ENCODE assay signal across 19 cellular contexts in genomic region chr10:75012471-75012870, GRCh38.
DNase-seq lines count a peak whose midpoint lies in the region; ATAC-seq and TF ChIP-seq lines count a peak whose summit lies in the region.
"Had no signal": no experiment of that assay in that cellular context is flagged by ENCODE, and none has a peak within 500 bp of the region (broad histone marks: within the 10 kb centered on the region; RNA-seq: fewer than 3 reads in every experiment).

No MANE protein-coding gene starts in this region.

- H3F3A ChIP-seq in OCI-LY1 (ENCODE audit: insufficient read depth, low read length), result no peaks in the 10 kb centered on the region

- H2AFZ ChIP-seq in OCI-LY1 (ENCODE audit: low read length), result no peak overlapping the region

- peak; percentile 31 for ATAC-seq in GM18502 (IDR thresholded peaks at IDR 0.05; ENCODE audit: poor library complexity, unreplicated experiment)
- peak; percentile 38 for ATAC-seq in GM21447 (IDR thresholded peaks at IDR 0.05; ENCODE audit: unreplicated experiment)
- ATAC-seq in naive thymus-derived CD4-positive, alpha-beta T cell, result peak; percentile 16

- H3K9me3 Mint-ChIP-seq in naive thymus-derived CD4-positive, alpha-beta T cell, result peaks cover 0 to 2% (median 0%) of the 10 kb centered on the region in 11 donors
- no peaks in the 10 kb centered on the region for H3K9me3 Mint-ChIP-seq in CD14-positive monocyte
- H3K9me3 Mint-ChIP-seq: HFFc6 had no signal

- no peaks in the 10 kb centered on the region for H3K79me2 ChIP-seq in OCI-LY1 (ENCODE audit: insufficient read depth, low read length)

- H3K9me3 ChIP-seq in OCI-LY1 (ENCODE audit: low read length), result no peaks in the 10 kb centered on the region
- H3K9me3 ChIP-seq in naive thymus-derived CD4-positive, alpha-beta T cell (ENCODE audit: control insufficient read depth in 2 of 3, low read length in 3 of 3), result no peaks in the 10 kb centered on the region
- H3K9me3 ChIP-seq: sigmoid colon, SJSA1 had no signal

- no peak overlapping the region for H3K4me3 ChIP-seq in OCI-LY1 (ENCODE audit: low read depth, low read length, poor library complexity, severe bottlenecking)
- H3K4me3 ChIP-seq in naive thymus-derived CD4-positive, alpha-beta T cell (ENCODE audit: low read length), result no peak overlapping the region
- H3K4me3 ChIP-seq: sigmoid colon, SJSA1 had no signal

- POLR2A ChIA-PET in naive thymus-derived CD4-positive, alpha-beta T cell (lab: Charles Lee), result no interaction called here

- CTCF ChIA-PET in naive thymus-derived CD4-positive, alpha-beta T cell (lab: Charles Lee), result no interaction called here

- no peak overlapping the region for H3K4me2 ChIP-seq in OCI-LY1 (ENCODE audit: low read length)

- peaks cover 23 to 73% (median 53%) of the 10 kb centered on the region in 7 donors for H3K4me1 Mint-ChIP-seq in naive thymus-derived CD4-positive, alpha-beta T cell
- peaks cover 34% of the 10 kb centered on the region for H3K4me1 Mint-ChIP-seq in CD14-positive monocyte

- H3K27me3 Mint-ChIP-seq in naive thymus-derived CD4-positive, alpha-beta T cell, result no peaks in the 10 kb centered on the region
- no peaks in the 10 kb centered on the region for H3K27me3 Mint-ChIP-seq in CD14-positive monocyte (ENCODE audit: low read depth in 3 of 3)

- H3K4me3 Mint-ChIP-seq in naive thymus-derived CD4-positive, alpha-beta T cell, result peak overlapping the region in 3 of 10 donors; percentile 25 to 77 (median 77)
- no peak overlapping the region for H3K4me3 Mint-ChIP-seq in CD14-positive monocyte
- H3K4me3 Mint-ChIP-seq: HFFc6 had no signal

- H3K27ac ChIP-seq in OCI-LY1 (ENCODE audit: low read depth, low read length, poor library complexity, severe bottlenecking), result peak overlapping the region; percentile 49
- H3K27ac ChIP-seq in naive thymus-derived CD4-positive, alpha-beta T cell (ENCODE audit: low read depth, low read length), result no peak overlapping the region
- H3K27ac ChIP-seq: sigmoid colon, SJSA1 had no signal

- H3K9ac ChIP-seq in OCI-LY1 (ENCODE audit: low read length), result no peak overlapping the region

- H3K36me3 ChIP-seq in OCI-LY1 (ENCODE audit: insufficient read depth, low read length), result no peaks in the 10 kb centered on the region
- H3K36me3 ChIP-seq in naive thymus-derived CD4-positive, alpha-beta T cell (ENCODE audit: control insufficient read depth in 2 of 3, insufficient read depth in 3 of 3, low read length in 3 of 3), result peaks cover 0 to 5% (median 0%) of the 10 kb centered on the region in 3 experiments
- H3K36me3 ChIP-seq: SJSA1 had no signal

- H3K36me3 Mint-ChIP-seq in naive thymus-derived CD4-positive, alpha-beta T cell, result peaks cover 3 to 26% (median 15%) of the 10 kb centered on the region in 5 donors
- peaks cover 13 to 17% of the 10 kb centered on the region in 2 donors for H3K36me3 Mint-ChIP-seq in CD14-positive monocyte

- intact Hi-C loops in naive thymus-derived CD4-positive, alpha-beta T cell (cut with micrococcal nuclease), result loop anchor here in 1 of 2 donors (10.0 kb wide), 1 partner anchor 118 kb away; no protein-coding TSS in a partner anchor
- intact Hi-C loops in CD14-positive monocyte (cut with micrococcal nuclease), result no loop called here

- H3K9me2 ChIP-seq in OCI-LY1 (ENCODE audit: low read depth, low read length), result no peaks in the 10 kb centered on the region

- H4K20me1 ChIP-seq in OCI-LY1 (ENCODE audit: insufficient read depth, low read length), result no peaks in the 10 kb centered on the region

- H3K27me3 ChIP-seq in OCI-LY1 (ENCODE audit: insufficient read depth, low read length), result no peaks in the 10 kb centered on the region
- no peaks in the 10 kb centered on the region for H3K27me3 ChIP-seq in naive thymus-derived CD4-positive, alpha-beta T cell (ENCODE audit: control insufficient read depth in 2 of 2, insufficient read depth in 2 of 2, low read length in 2 of 2)
- H3K27me3 ChIP-seq: sigmoid colon, SJSA1 had no signal

- no peak for DNase-seq in naive thymus-derived CD4-positive, alpha-beta T cell
- no peak for DNase-seq in NK-92 treated with Interleukin-12 subunit alpha and Interleukin-12 subunit beta, amount 100 ng/mL, for 24 hours (lab: John Stamatoyannopoulos, UW)
- DNase-seq in CD14-positive monocyte (ENCODE audit: low spot score) (no peak), T1000 (lab: John Stamatoyannopoulos, UW) (no peak), NCI-H2029 treated with DMSO at 0.1 percent for 48 hours (lab: John Stamatoyannopoulos, UW) (no peak)
- DNase-seq: activated CD8-positive, alpha-beta memory T cell treated with anti-CD3 and anti-CD28 coated beads, Interleukin-2, amount 50 U/mL, for 4 hours; cerebellar nuclear complex; foreskin melanocyte; HFFc6; mammary epithelial cell; MV-4-11; NCI-H2171 treated with DMSO at 0.1 percent for 48 hours; nucleus accumbens; sigmoid colon; stimulated activated CD4-positive, alpha-beta T cell treated with anti-CD3 and anti-CD28 coated beads, Interleukin-4, amount 100 ng/mL, for 1 hour had no signal

- H3K4me1 ChIP-seq in OCI-LY1 (ENCODE audit: insufficient read depth, low read length, severe bottlenecking), result peaks cover 45% of the 10 kb centered on the region
- peaks cover 21 to 25% of the 10 kb centered on the region in 2 donors for H3K4me1 ChIP-seq in naive thymus-derived CD4-positive, alpha-beta T cell (ENCODE audit: control insufficient read depth in 2 of 2, insufficient read depth in 2 of 2, low read length in 2 of 2)

- H3K27ac Mint-ChIP-seq in naive thymus-derived CD4-positive, alpha-beta T cell, result peak overlapping the region in 8 of 9 donors; percentile 14 to 91 (median 80)
- H3K27ac Mint-ChIP-seq in CD14-positive monocyte, result peak overlapping the region in 1 of 7 donors; percentile 60
- H3K27ac Mint-ChIP-seq: HFFc6 had no signal

- TF ChIP-seq CTCF in OCI-LY1 (IDR thresholded peaks at IDR 0.05; ENCODE audit: low read length), result no peak
- TF ChIP-seq CTCF in CD14-positive monocyte (IDR thresholded peaks at IDR 0.05), result no peak
